20 cellular contexts compared by ENCODE assay signal in genomic region chr2:36170805-36171204, GRCh38.
"Had no signal": no experiment of that assay in that cellular context is flagged by ENCODE, and none has a peak within 500 bp of the region (broad histone marks: within the 10 kb centered on the region; RNA-seq: fewer than 3 reads in every experiment).

No MANE protein-coding gene starts in this region.

- DNase-seq: dorsolateral prefrontal cortex; effector CD4-positive, alpha-beta T cell; head of caudate nucleus; naive thymus-derived CD4-positive, alpha-beta T cell; stimulated activated CD4-positive, alpha-beta T cell treated with anti-CD3 and anti-CD28 coated beads, Interleukin-2, amount 100 ng/mL, for 24 hours; stimulated activated CD4-positive, alpha-beta T cell treated with anti-CD3 and anti-CD28 coated beads, Interleukin-4, amount 100 ng/mL, for 24 hours; stimulated activated naive CD8-positive, alpha-beta T cell treated with anti-CD3 and anti-CD28 coated beads, Interleukin-15, Interleukin-2, amounts not matched to agents 100 U/mL and 50 U/mL, for 24 hours; substantia nigra; testis; tibial artery had no signal

- H3K9me3 ChIP-seq: prostate gland, right atrium auricular region, testis, tibial artery had no signal

- H3K9ac ChIP-seq: neural progenitor cell had no signal

- H3K9me3 Mint-ChIP-seq: memory B cell; nephron; neural progenitor cell; stimulated activated effector memory CD8-positive, alpha-beta T cell treated with anti-CD3 and anti-CD28 coated beads, Interleukin-12 subunit alpha, Interleukin-12 subunit beta, amount 100 ng/mL, for 72 hours; type B pancreatic cell had no signal

- H3K4me2 ChIP-seq: neural progenitor cell had no signal

- H3K36me3 Mint-ChIP-seq: memory B cell; naive thymus-derived CD4-positive, alpha-beta T cell; neural progenitor cell; stimulated activated effector memory CD8-positive, alpha-beta T cell treated with anti-CD3 and anti-CD28 coated beads, Interleukin-12 subunit alpha, Interleukin-12 subunit beta, amount 100 ng/mL, for 72 hours; type B pancreatic cell had no signal

- H3K4me3 ChIP-seq: dorsolateral prefrontal cortex, lung, neural progenitor cell, prostate gland, right atrium auricular region, testis, tibial artery had no signal

- H3K4me3 Mint-ChIP-seq: memory B cell; naive thymus-derived CD4-positive, alpha-beta T cell; nephron; neural progenitor cell; stimulated activated effector memory CD8-positive, alpha-beta T cell treated with anti-CD3 and anti-CD28 coated beads, Interleukin-12 subunit alpha, Interleukin-12 subunit beta, amount 100 ng/mL, for 72 hours; type B pancreatic cell had no signal

- ATAC-seq: left lobe of liver; naive thymus-derived CD4-positive, alpha-beta T cell; sciatic nerve; stimulated activated effector memory CD8-positive, alpha-beta T cell treated with anti-CD3 and anti-CD28 coated beads, Interleukin-12 subunit alpha, Interleukin-12 subunit beta, amount 100 ng/mL, for 72 hours; stimulated activated naive CD8-positive, alpha-beta T cell treated with anti-CD3 and anti-CD28 coated beads, Interleukin-15, Interleukin-2, amounts not matched to agents 100 U/mL and 50 U/mL, for 24 hours had no signal

- H3K4me1 ChIP-seq: neural progenitor cell, prostate gland, right atrium auricular region, testis, tibial artery had no signal

- H3K27ac Mint-ChIP-seq: memory B cell; neural progenitor cell; stimulated activated effector memory CD8-positive, alpha-beta T cell treated with anti-CD3 and anti-CD28 coated beads, Interleukin-12 subunit alpha, Interleukin-12 subunit beta, amount 100 ng/mL, for 72 hours; type B pancreatic cell had no signal

- H3K27me3 Mint-ChIP-seq: type B pancreatic cell had no signal

- H3K4me1 Mint-ChIP-seq: memory B cell; naive thymus-derived CD4-positive, alpha-beta T cell; stimulated activated effector memory CD8-positive, alpha-beta T cell treated with anti-CD3 and anti-CD28 coated beads, Interleukin-12 subunit alpha, Interleukin-12 subunit beta, amount 100 ng/mL, for 72 hours had no signal

- H3K36me3 ChIP-seq: neural progenitor cell, prostate gland, right atrium auricular region, tibial artery had no signal

- H2AFZ ChIP-seq: neural progenitor cell had no signal

- H3K27ac ChIP-seq: dorsolateral prefrontal cortex, neural progenitor cell, prostate gland, right atrium auricular region, testis, tibial artery had no signal

- H3K27me3 ChIP-seq: neural progenitor cell, right atrium auricular region, testis, tibial artery had no signal
